ENCODE assay signal across 7 cellular contexts in genomic region chr17:64777413-64778101, GRCh38.
DNase-seq lines count a peak whose midpoint lies in the region; ATAC-seq lines count a peak whose summit lies in the region.

No MANE protein-coding gene starts in this region.

- no peaks in the 10 kb centered on the region for H4K20me1 ChIP-seq in GM23248 (ENCODE audit: insufficient read depth)

- 16 to 23% methylated on average over 17 of the region's 17 CpGs for WGBS in GM23248 (ENCODE audit: low coverage in 1 of 2, low lambda C conversion rate in 2 of 2, missing lambda C conversion rate in 2 of 2), 2 experiments

- DNase-seq in GM23248 (no peak), NCI-H774 (lab: John Stamatoyannopoulos, UW) (peak; percentile 58)
- no peak for DNase-seq in stimulated activated CD4-positive, alpha-beta T cell treated with anti-CD3 and anti-CD28 coated beads, Interleukin-4, amount 100 ng/mL, for 1 hour

- no peaks in the 10 kb centered on the region for H3K36me3 ChIP-seq in GM23248 (ENCODE audit: low read depth)
- no peaks in the 10 kb centered on the region for H3K36me3 ChIP-seq in duodenal mucosa (ENCODE audit: control insufficient read depth in 1 of 2, insufficient read depth in 2 of 2, low read length in 2 of 2)
- no peaks in the 10 kb centered on the region for H3K36me3 ChIP-seq in mucosa of stomach (ENCODE audit: control insufficient read depth, insufficient read depth, low read length)

- H3K27me3 ChIP-seq in GM23248 (replicated peaks; ENCODE audit: insufficient read depth) (peaks cover 21% of the 10 kb centered on the region), duodenal mucosa (ENCODE audit: control insufficient read depth in 1 of 2, insufficient read depth in 2 of 2, low read length in 2 of 2) (peaks cover 14 to 22% of the 10 kb centered on the region in 2 donors), mucosa of stomach (ENCODE audit: control insufficient read depth, insufficient read depth, low read length) (peaks cover 46% of the 10 kb centered on the region)

- H3K9ac ChIP-seq in GM23248: peak overlapping the region; percentile 17; the same call in 1 of the 2 replicates
- peak overlapping the region in 1 of 2 donors; percentile 47 for H3K9ac ChIP-seq in duodenal mucosa (ENCODE audit: low read depth in 1 of 2, low read length in 2 of 2)
- H3K9ac ChIP-seq in mucosa of stomach (ENCODE audit: low read length): peak overlapping the region; percentile 50

- H3K4me2 ChIP-seq in GM23248 (ENCODE audit: unreplicated experiment): peak overlapping the region; percentile 76

- H3F3A ChIP-seq in GM23248 (ENCODE audit: insufficient read depth): no peaks in the 10 kb centered on the region

- H3K9me2 ChIP-seq in GM23248 (ENCODE audit: insufficient read depth): no peaks in the 10 kb centered on the region

- H3K4me3 ChIP-seq in GM23248: peak overlapping the region; percentile 58
- peak overlapping the region; percentile 36 to 54 for H3K4me3 ChIP-seq in duodenal mucosa (ENCODE audit: low read depth in 1 of 2, low read length in 2 of 2)
- H3K4me3 ChIP-seq in mucosa of stomach (ENCODE audit: low read length): no peak overlapping the region

- H3K4me1 ChIP-seq in GM23248 (ENCODE audit: insufficient read depth) (peaks cover 16% of the 10 kb centered on the region), duodenal mucosa (ENCODE audit: control insufficient read depth in 1 of 2, insufficient read depth in 2 of 2, low read length in 2 of 2) (peaks cover 25 to 50% of the 10 kb centered on the region in 2 donors), mucosa of stomach (ENCODE audit: control insufficient read depth, insufficient read depth, low read length) (peaks cover 56% of the 10 kb centered on the region)

- H3K79me2 ChIP-seq in GM23248 (ENCODE audit: insufficient read depth): no peaks in the 10 kb centered on the region

- no peak for ATAC-seq in GM21717 (IDR thresholded peaks at IDR 0.05; ENCODE audit: unreplicated experiment)
- no peak for ATAC-seq in HG03097 (IDR thresholded peaks at IDR 0.05; ENCODE audit: low FRiP score, unreplicated experiment)

- in situ Hi-C loops in GM23248 (cut with MboI): no loop called here

- H2AFZ ChIP-seq in GM23248: peak overlapping the region; percentile 27; the same call in 1 of the 2 replicates

- H3K9me3 ChIP-seq in GM23248 (ENCODE audit: low read depth) (no peaks in the 10 kb centered on the region), duodenal mucosa (ENCODE audit: control insufficient read depth in 1 of 2, low read length in 2 of 2) (no peaks in the 10 kb centered on the region), mucosa of stomach (ENCODE audit: control insufficient read depth, low read length) (no peaks in the 10 kb centered on the region)

- H3K27ac ChIP-seq in GM23248 (no peak overlapping the region), duodenal mucosa (ENCODE audit: low read depth, low read length) (no peak overlapping the region)
